In the genomic region with DNA sequence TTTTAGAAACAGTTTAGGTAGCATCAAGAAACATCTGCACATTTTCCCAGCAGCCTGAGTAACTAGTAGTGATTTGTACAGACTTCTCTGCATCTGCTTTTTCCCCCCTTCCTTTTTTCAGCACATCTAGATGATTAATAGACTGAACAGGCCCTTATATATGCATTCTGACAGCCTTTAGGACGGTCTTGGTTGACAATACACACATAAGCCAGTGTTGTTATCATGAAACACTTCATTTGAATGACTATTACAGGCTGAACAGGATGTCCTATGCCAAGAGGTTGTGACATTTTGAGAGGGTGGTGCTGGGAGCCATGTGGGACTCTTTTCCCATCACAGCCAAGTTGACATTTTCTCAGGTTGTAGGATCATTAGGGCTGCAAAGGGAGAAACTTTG, we compare ENCODE assay signal across 12 cellular contexts.
A peak's percentile ranks its signal among the peaks of the same experiment; 100 is the strongest.
DNase-seq lines count a peak whose midpoint lies in the region; ATAC-seq and TF ChIP-seq lines count a peak whose summit lies in the region.
"Had no signal": no experiment of that assay in that cellular context is flagged by ENCODE, and none has a peak within 500 bp of the region (broad histone marks: within the 10 kb centered on the region; RNA-seq: fewer than 3 reads in every experiment).

No MANE protein-coding gene starts in this region.

- intact Hi-C loops in Caco-2 (cut with micrococcal nuclease; ENCODE audit: unreplicated experiment): no loop called here
- intact Hi-C loops in left cardiac atrium (cut with DNase I): loop anchor here (10.0 kb wide), 3 partner anchors 86 to 166 kb away; no protein-coding TSS in a partner anchor
- intact Hi-C loops in sciatic nerve (cut with DNase I): no loop called here

- H3K9me3 Mint-ChIP-seq in Caco-2 (ENCODE audit: unreplicated experiment): no peaks in the 10 kb centered on the region

- no TSS peak for BruUV-seq in Caco-2 (replicated peaks; lab: Mats Ljungman, UMichigan)

- peak; percentile 80 to 81 for ATAC-seq in left cardiac atrium
- ATAC-seq in sciatic nerve: peak; percentile 72
- ATAC-seq in GM18502 (IDR thresholded peaks at IDR 0.05; ENCODE audit: poor library complexity, unreplicated experiment): no peak

- H3K4me1 Mint-ChIP-seq in Caco-2 (ENCODE audit: low read depth, unreplicated experiment): peaks cover 38% of the 10 kb centered on the region

- H3K4me3 Mint-ChIP-seq in Caco-2 (ENCODE audit: unreplicated experiment): no peak overlapping the region
- H3K4me3 Mint-ChIP-seq: activated B cell treated with CpG ODN at 0.5 μM for 24 hours had no signal

- TF ChIP-seq CTCF in Caco-2 (IDR thresholded peaks at IDR 0.05; ENCODE audit: insufficient read depth in 1 of 2, low read depth in 1 of 2, low read length in 1 of 2, severe bottlenecking in 1 of 2, unreplicated experiment in 1 of 2): no peak

- H3K27me3 ChIP-seq in Caco-2 (replicated peaks; ENCODE audit: control insufficient read depth, insufficient read depth, low read length): no peaks in the 10 kb centered on the region
- H3K27me3 ChIP-seq: BLaER1 had no signal

- H3K4me1 ChIP-seq in Caco-2: peaks cover 76% of the 10 kb centered on the region

- no peaks in the 10 kb centered on the region for H3K36me3 ChIP-seq in Caco-2 (ENCODE audit: control insufficient read depth, insufficient read depth, low read length)
- H3K36me3 ChIP-seq: BLaER1 had no signal

- POLR2A ChIA-PET in Caco-2 (lab: Charles Lee): interaction anchor here (0.7 kb wide), 1 partner anchor 36 kb away, joined by 4 read pairs; no protein-coding TSS in a partner anchor

- H3K27ac Mint-ChIP-seq in Caco-2 (ENCODE audit: unreplicated experiment): peak overlapping the region; percentile 87
- H3K27ac Mint-ChIP-seq: activated B cell treated with CpG ODN at 0.5 μM for 24 hours had no signal

- H3K36me3 Mint-ChIP-seq in Caco-2 (ENCODE audit: insufficient read depth, unreplicated experiment): no peaks in the 10 kb centered on the region

- no peak overlapping the region for H3K4me3 ChIP-seq in Caco-2 (ENCODE audit: low read depth, low read length)
- H3K4me3 ChIP-seq: BLaER1 had no signal

- CTCF ChIA-PET in Caco-2 (lab: Charles Lee): no interaction called here

- no peaks in the 10 kb centered on the region for H3K9me3 ChIP-seq in Caco-2
- H3K9me3 ChIP-seq: BLaER1 had no signal

- DNase-seq in Caco-2 (no peak), amniotic epithelial cell (ENCODE audit: low read depth) (peak; percentile 70), left cardiac atrium (peak; percentile 43), sciatic nerve (ENCODE audit: low spot score) (no peak), inferior parietal cortex (ENCODE audit: extremely low spot score) (no peak)
- no peak for DNase-seq in activated CD8-positive, alpha-beta memory T cell treated with anti-CD3 and anti-CD28 coated beads for 24 hours
- DNase-seq in stimulated activated CD8-positive, alpha-beta memory T cell treated with anti-CD3 and anti-CD28 coated beads, Interleukin-4, amount 100 ng/mL, for 48 hours: no peak
- DNase-seq: activated B cell treated with CpG ODN at 0.5 μM for 24 hours, activated gamma-delta T cell treated with Interleukin-2 at 50 U/mL for 16 hours, MV-4-11 had no signal

- no peaks in the 10 kb centered on the region for H3K27me3 Mint-ChIP-seq in Caco-2 (ENCODE audit: insufficient read depth, unreplicated experiment)
- H3K27me3 Mint-ChIP-seq: activated B cell treated with CpG ODN at 0.5 μM for 24 hours had no signal

Comparison
In these comparisons a context has a peak if more than half of its experiments do, and no peak if none do; other contexts are left out.
1. DNase-seq: peak in amniotic epithelial cell (single experiment) and left cardiac atrium (single experiment); none in Caco-2 (0 of 2), sciatic nerve (single experiment), activated CD8-positive, alpha-beta memory T cell treated with anti-CD3 and anti-CD28 coated beads for 24 hours (single experiment), stimulated activated CD8-positive, alpha-beta memory T cell treated with anti-CD3 and anti-CD28 coated beads, Interleukin-4, amount 100 ng/mL, for 48 hours (single experiment) and inferior parietal cortex (single experiment).
2. intact Hi-C loops: an anchor here in left cardiac atrium (10.0 kb wide); none called in Caco-2 and sciatic nerve.